ENCODE assay signal across 1 cellular context in genomic region chr14:64680013-64680674, GRCh38.
TF ChIP-seq lines count a peak whose summit lies in the region.

No MANE protein-coding gene starts in this region.

TF ChIP-seq in SK-N-SH treated with all-trans-retinoic acid at 6 μM for 48 hours, 23 proteins besides CTCF, POLR2A, EP300 and RAD21 (continued from another document):
- TF ChIP-seq POU6F1 (CRISPR knock-in tag; IDR thresholded peaks at IDR 0.05; ENCODE audit: borderline replicate concordance, low read depth) (no peak), RARB (CRISPR knock-in tag; IDR thresholded peaks at IDR 0.05) (no peak), ESRRG (CRISPR knock-in tag; IDR thresholded peaks at IDR 0.05) (no peak), CSRNP3 (CRISPR knock-in tag; IDR thresholded peaks at IDR 0.05) (no peak), OSR1 (CRISPR knock-in tag; IDR thresholded peaks at IDR 0.05) (no peak), ZNF8 (CRISPR knock-in tag; IDR thresholded peaks at IDR 0.05) (no peak), PATZ1 (CRISPR knock-in tag; IDR thresholded peaks at IDR 0.05; ENCODE audit: borderline replicate concordance) (no peak), PPARA (CRISPR knock-in tag; IDR thresholded peaks at IDR 0.05; ENCODE audit: borderline replicate concordance) (no peak), ZFP3 (CRISPR knock-in tag; IDR thresholded peaks at IDR 0.05) (no peak), TCF4 (CRISPR knock-in tag; IDR thresholded peaks at IDR 0.05; ENCODE audit: borderline replicate concordance) (no peak)
- TF ChIP-seq, protein P1, sequence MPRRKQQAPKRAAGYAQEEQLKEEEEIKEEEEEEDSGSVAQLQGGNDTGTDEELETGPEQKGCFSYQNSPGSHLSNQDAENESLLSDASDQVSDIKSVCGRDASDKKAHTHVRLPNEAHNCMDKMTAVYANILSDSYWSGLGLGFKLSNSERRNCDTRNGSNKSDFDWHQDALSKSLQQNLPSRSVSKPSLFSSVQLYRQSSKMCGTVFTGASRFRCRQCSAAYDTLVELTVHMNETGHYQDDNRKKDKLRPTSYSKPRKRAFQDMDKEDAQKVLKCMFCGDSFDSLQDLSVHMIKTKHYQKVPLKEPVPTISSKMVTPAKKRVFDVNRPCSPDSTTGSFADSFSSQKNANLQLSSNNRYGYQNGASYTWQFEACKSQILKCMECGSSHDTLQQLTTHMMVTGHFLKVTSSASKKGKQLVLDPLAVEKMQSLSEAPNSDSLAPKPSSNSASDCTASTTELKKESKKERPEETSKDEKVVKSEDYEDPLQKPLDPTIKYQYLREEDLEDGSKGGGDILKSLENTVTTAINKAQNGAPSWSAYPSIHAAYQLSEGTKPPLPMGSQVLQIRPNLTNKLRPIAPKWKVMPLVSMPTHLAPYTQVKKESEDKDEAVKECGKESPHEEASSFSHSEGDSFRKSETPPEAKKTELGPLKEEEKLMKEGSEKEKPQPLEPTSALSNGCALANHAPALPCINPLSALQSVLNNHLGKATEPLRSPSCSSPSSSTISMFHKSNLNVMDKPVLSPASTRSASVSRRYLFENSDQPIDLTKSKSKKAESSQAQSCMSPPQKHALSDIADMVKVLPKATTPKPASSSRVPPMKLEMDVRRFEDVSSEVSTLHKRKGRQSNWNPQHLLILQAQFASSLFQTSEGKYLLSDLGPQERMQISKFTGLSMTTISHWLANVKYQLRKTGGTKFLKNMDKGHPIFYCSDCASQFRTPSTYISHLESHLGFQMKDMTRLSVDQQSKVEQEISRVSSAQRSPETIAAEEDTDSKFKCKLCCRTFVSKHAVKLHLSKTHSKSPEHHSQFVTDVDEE (CRISPR knock-in tag; IDR thresholded peaks at IDR 0.05): no peak
